ENCODE assay signal across 19 cellular contexts in the genomic region with DNA sequence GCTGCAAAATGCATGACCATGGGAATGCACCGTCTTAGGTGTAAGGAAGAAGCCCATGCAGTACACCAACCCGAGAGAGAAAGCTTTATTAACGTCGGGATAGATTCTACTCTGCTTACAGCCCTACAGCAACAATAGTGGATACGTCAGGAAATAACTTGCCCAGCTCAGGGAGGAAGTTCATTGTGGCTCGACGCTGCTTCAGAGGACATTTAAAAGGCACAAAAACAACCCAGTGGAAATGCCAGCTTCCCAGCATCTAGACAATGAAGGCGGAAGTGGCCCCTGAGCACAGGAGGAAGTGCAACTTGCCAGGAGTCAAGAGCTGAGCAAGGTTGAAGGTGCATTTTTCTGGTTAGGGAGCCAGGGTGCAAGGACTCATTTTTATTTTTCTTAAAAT. TPM values are rescaled to one million over a fixed set of nuclear protein-coding genes. Genes with fewer than 3 reads are reported as not detected.
DNase-seq lines count a peak whose midpoint lies in the region; ATAC-seq and TF ChIP-seq lines count a peak whose summit lies in the region.
"Had no signal": no experiment of that assay in that cellular context is flagged by ENCODE, and none has a peak within 500 bp of the region (broad histone marks: within the 10 kb centered on the region; RNA-seq: fewer than 3 reads in every experiment).

No MANE protein-coding gene starts in this region.

- H3K27me3 Mint-ChIP-seq in nephron (ENCODE audit: low read depth) (no peaks in the 10 kb centered on the region), HFFc6 (ENCODE audit: insufficient read depth) (no peaks in the 10 kb centered on the region)
- H3K27me3 Mint-ChIP-seq in activated CD4-positive, alpha-beta T cell treated with anti-CD3 and anti-CD28 coated beads, Interleukin-2, amount 10 ng/mL, durations not matched to agents 7 days and 5 days, result no peaks in the 10 kb centered on the region
- H3K27me3 Mint-ChIP-seq: CD8-positive, alpha-beta memory T cell; memory B cell had no signal

- no peaks in the 10 kb centered on the region for H3K36me3 ChIP-seq in breast epithelium
- H3K36me3 ChIP-seq in mammary epithelial cell (ENCODE audit: insufficient read depth, low read length), result no peaks in the 10 kb centered on the region

- no peak overlapping the region for H3K4me2 ChIP-seq in mammary epithelial cell (ENCODE audit: insufficient read depth, low read depth, low read length)

- H3K36me3 Mint-ChIP-seq in nephron (ENCODE audit: low read depth) (peaks cover 13% of the 10 kb centered on the region), HFFc6 (ENCODE audit: low read depth) (no peaks in the 10 kb centered on the region)
- H3K36me3 Mint-ChIP-seq in activated CD4-positive, alpha-beta T cell treated with anti-CD3 and anti-CD28 coated beads, Interleukin-2, amount 10 ng/mL, durations not matched to agents 7 days and 5 days (ENCODE audit: low read depth), result no peaks in the 10 kb centered on the region
- H3K36me3 Mint-ChIP-seq: CD8-positive, alpha-beta memory T cell; memory B cell had no signal

- no peak for TF ChIP-seq POLR2A in breast epithelium (IDR thresholded peaks at IDR 0.05)

- peak; percentile 68 for ATAC-seq in Right ventricle myocardium superior (ENCODE audit: poor library complexity)
- ATAC-seq: stimulated activated naive CD8-positive, alpha-beta T cell treated with anti-CD3 and anti-CD28 coated beads, Interleukin-15, Interleukin-2, amounts not matched to agents 100 U/mL and 50 U/mL, for 24 hours had no signal

- H3K9me3 Mint-ChIP-seq in nephron, result no peaks in the 10 kb centered on the region
- H3K9me3 Mint-ChIP-seq in activated CD4-positive, alpha-beta T cell treated with anti-CD3 and anti-CD28 coated beads, Interleukin-2, amount 10 ng/mL, durations not matched to agents 7 days and 5 days, result no peaks in the 10 kb centered on the region
- H3K9me3 Mint-ChIP-seq in HFFc6, result peaks cover 8% of the 10 kb centered on the region
- H3K9me3 Mint-ChIP-seq: nephron progenitor cell had no signal

- H3K4me3 Mint-ChIP-seq in nephron (no peak overlapping the region), HFFc6 (no peak overlapping the region)
- H3K4me3 Mint-ChIP-seq in activated CD4-positive, alpha-beta T cell treated with anti-CD3 and anti-CD28 coated beads, Interleukin-2, amount 10 ng/mL, durations not matched to agents 7 days and 5 days, result no peak overlapping the region
- H3K4me3 Mint-ChIP-seq: CD8-positive, alpha-beta memory T cell; memory B cell; nephron progenitor cell had no signal

- peaks cover 7% of the 10 kb centered on the region for H3K4me1 Mint-ChIP-seq in nephron
- H3K4me1 Mint-ChIP-seq in activated CD4-positive, alpha-beta T cell treated with anti-CD3 and anti-CD28 coated beads, Interleukin-2, amount 10 ng/mL, durations not matched to agents 7 days and 5 days, result no peaks in the 10 kb centered on the region
- H3K4me1 Mint-ChIP-seq in HFFc6 (ENCODE audit: low read depth), result no peaks in the 10 kb centered on the region
- H3K4me1 Mint-ChIP-seq: CD8-positive, alpha-beta memory T cell; memory B cell had no signal

- no peaks in the 10 kb centered on the region for H3K79me2 ChIP-seq in mammary epithelial cell (ENCODE audit: insufficient read depth, low read length)

- DNase-seq in breast epithelium (ENCODE audit: low spot score in 2 of 2), result no peak
- no peak for DNase-seq in mammary epithelial cell
- DNase-seq in Right ventricle myocardium superior, result peak; percentile 39
- no peak for DNase-seq in NCI-H524 (lab: John Stamatoyannopoulos, UW)
- DNase-seq in activated CD4-positive, alpha-beta T cell treated with anti-CD3 and anti-CD28 coated beads, Interleukin-2, amount 10 ng/mL, durations not matched to agents 7 days and 5 days, result no peak
- no peak for DNase-seq in HFFc6
- no peak for DNase-seq in NCI-H526 (lab: John Stamatoyannopoulos, UW)
- DNase-seq: activated CD8-positive, alpha-beta memory T cell treated with anti-CD3 and anti-CD28 coated beads for 24 hours; activated effector memory CD4-positive, alpha-beta T cell treated with Interleukin-2 at 50 U/mL for 16 hours; CD8-positive, alpha-beta memory T cell; KBM-7; NCI-H1417; NCI-H2227 treated with DMSO at 0.1 percent for 48 hours; nephron progenitor cell; stimulated activated naive CD8-positive, alpha-beta T cell treated with anti-CD3 and anti-CD28 coated beads, Interleukin-15, Interleukin-2, amounts not matched to agents 100 U/mL and 50 U/mL, for 24 hours had no signal

- in situ Hi-C loops in mammary epithelial cell (cut with MboI; ENCODE audit: low sequenced_read_pairs in 2 of 2), result no loop called here

- dilution Hi-C loops in mammary epithelial cell (cut with HindIII; ENCODE audit: low sequenced_read_pairs), result no loop called here

- peak overlapping the region in 2 of 3 experiments; percentile 46 to 70 for H3K27ac Mint-ChIP-seq in nephron
- H3K27ac Mint-ChIP-seq in activated CD4-positive, alpha-beta T cell treated with anti-CD3 and anti-CD28 coated beads, Interleukin-2, amount 10 ng/mL, durations not matched to agents 7 days and 5 days, result no peak overlapping the region
- no peak overlapping the region for H3K27ac Mint-ChIP-seq in HFFc6
- H3K27ac Mint-ChIP-seq: CD8-positive, alpha-beta memory T cell; memory B cell; nephron progenitor cell had no signal

- no TSS peak for BruUV-seq in mammary epithelial cell (replicated peaks; lab: Mats Ljungman, UMichigan)

- H3K27ac ChIP-seq in breast epithelium, result peak overlapping the region; percentile 2 to 85
- H3K27ac ChIP-seq in mammary epithelial cell (ENCODE audit: insufficient read depth, low read depth, low read length), result no peak overlapping the region

- no peaks in the 10 kb centered on the region for H3K4me1 ChIP-seq in breast epithelium
- H3K4me1 ChIP-seq in mammary epithelial cell (ENCODE audit: insufficient read depth, low read length), result no peaks in the 10 kb centered on the region

- no peaks in the 10 kb centered on the region for H4K20me1 ChIP-seq in mammary epithelial cell (ENCODE audit: insufficient read depth, low read length)

- no peak overlapping the region for H3K4me3 ChIP-seq in breast epithelium
- no peak overlapping the region for H3K4me3 ChIP-seq in mammary epithelial cell (replicated peaks in 1 of 3; ENCODE audit: insufficient read depth in 1 of 3, low read depth in 2 of 3, low read length in 3 of 3)
- H3K4me3 ChIP-seq: coronary artery, skin epidermis had no signal

- TF ChIP-seq CTCF in breast epithelium (IDR thresholded peaks at IDR 0.05), result no peak
- no peak for TF ChIP-seq CTCF in mammary epithelial cell (conservative IDR thresholded peaks at IDR 0.05 in 1 of 2, IDR thresholded peaks at IDR 0.05 in 1 of 2; ENCODE audit: extremely low read depth in 1 of 2, insufficient read depth in 1 of 2, low read depth in 1 of 2, low read length in 2 of 2)
- no peak for TF ChIP-seq CTCF in nephron (IDR thresholded peaks at IDR 0.05; ENCODE audit: unreplicated experiment in 3 of 3)
- TF ChIP-seq CTCF in HFFc6 (IDR thresholded peaks at IDR 0.05), result no peak

- WGBS in mammary epithelial cell (ENCODE audit: low coverage, missing lambda C conversion rate), result 77% methylated on average over 8 of the region's 8 CpGs

- no peak overlapping the region for H2AFZ ChIP-seq in mammary epithelial cell (ENCODE audit: low read depth, low read length)

- H3K9me3 ChIP-seq in breast epithelium, result no peaks in the 10 kb centered on the region
- H3K9me3 ChIP-seq in mammary epithelial cell (replicated peaks; ENCODE audit: insufficient read depth, low read length), result no peaks in the 10 kb centered on the region

- CTCF ChIA-PET in mammary epithelial cell (lab: Charles Lee; ENCODE audit: low non-redundant PET), result no interaction called here
- CTCF ChIA-PET in activated CD4-positive, alpha-beta T cell treated with anti-CD3 and anti-CD28 coated beads, Interleukin-2, amount 10 ng/mL, durations not matched to agents 7 days and 5 days (lab: Charles Lee), result interaction anchor here (1.0 kb wide), 1 partner anchor 18 kb away, joined by 3 read pairs; no protein-coding TSS in a partner anchor

- POLR2A ChIA-PET in activated CD4-positive, alpha-beta T cell treated with anti-CD3 and anti-CD28 coated beads, Interleukin-2, amount 10 ng/mL, durations not matched to agents 7 days and 5 days (lab: Charles Lee), result no interaction called here

- intact Hi-C loops in breast epithelium (cut with DNase I; ENCODE audit: low total_unique reads), result no loop called here
- intact Hi-C loops in mammary epithelial cell (cut with micrococcal nuclease), result no loop called here
- intact Hi-C loops in Right ventricle myocardium superior (cut with DNase I), result no loop called here

- H3K27me3 ChIP-seq in breast epithelium, result no peaks in the 10 kb centered on the region
- no peaks in the 10 kb centered on the region for H3K27me3 ChIP-seq in mammary epithelial cell (ENCODE audit: insufficient read depth, low read length)

- no peak overlapping the region for H3K9ac ChIP-seq in mammary epithelial cell (ENCODE audit: insufficient read depth, low read length)

RNA-seq across cellular contexts. Expression of a gene that starts 26.4 kb away (rescaled TPM):
- total RNA-seq in breast epithelium (10 to 100 TPM; 10.6 to 15.1 (median 14.3) TPM), mammary epithelial cell (1 to 10 TPM; 3.0 to 5.2 TPM), Right ventricle myocardium superior (24.7 TPM)
- 1.0 TPM for polyA plus RNA-seq in mammary epithelial cell
- 0.72 TPM for polyA minus RNA-seq in mammary epithelial cell
- total RNA-seq in activated CD4-positive, alpha-beta T cell treated with anti-CD3 and anti-CD28 coated beads, Interleukin-2, amount 10 ng/mL, durations not matched to agents 7 days and 5 days, result not detected
- not detected for total RNA-seq in HFFc6 (2021; fragmentation: NEBNext Ultra II Directional; extraction: Animal tissue kit (Norgen Biotek cat#: 25700))
- total RNA-seq: CD8-positive, alpha-beta memory T cell had no signal
- polyA plus RNA-seq: CD8-positive, alpha-beta memory T cell had no signal

Comparison
In these comparisons a context has a peak if more than half of its experiments do, and no peak if none do; other contexts are left out.
1. H3K27ac Mint-ChIP-seq: peak in nephron (2 of 3); none in activated CD4-positive, alpha-beta T cell treated with anti-CD3 and anti-CD28 coated beads, Interleukin-2, amount 10 ng/mL, durations not matched to agents 7 days and 5 days (single experiment) and HFFc6 (single experiment).
2. RNA of a gene that starts 26.4 kb away (total RNA-seq): 24.7 TPM in Right ventricle myocardium superior (single experiment), 10.6 to 15.1 TPM in breast epithelium and 3.0 to 5.2 TPM in mammary epithelial cell; not detected in activated CD4-positive, alpha-beta T cell treated with anti-CD3 and anti-CD28 coated beads, Interleukin-2, amount 10 ng/mL, durations not matched to agents 7 days and 5 days and not detected in HFFc6; every median in the first group is over 4 times any median in the second.